Comparison of ENCODE assay signal across 12 cellular contexts in genomic region chr1:29500651-29501050, GRCh38.
"Had no signal": no experiment of that assay in that cellular context is flagged by ENCODE, and none has a peak within 500 bp of the region (broad histone marks: within the 10 kb centered on the region; RNA-seq: fewer than 3 reads in every experiment).

No MANE protein-coding gene starts in this region.

- H3K4me3 Mint-ChIP-seq: activated CD4-positive, alpha-beta T cell treated with anti-CD3 and anti-CD28 coated beads, Interleukin-2, amount 10 ng/mL, durations not matched to agents 7 days and 5 days; activated T-cell treated with anti-CD3 and anti-CD28 coated beads, Interleukin-2, amount 50 U/mL, for 24 hours; nephron progenitor cell; stimulated activated effector memory CD8-positive, alpha-beta T cell treated with anti-CD3 and anti-CD28 coated beads, Interleukin-12 subunit alpha, Interleukin-12 subunit beta, amount 100 ng/mL, for 72 hours; T-helper 2 cell treated with Interferon-gamma antibody and Interleukin-4, amounts not matched to agents 5 μg/mL and 100 μg/mL, for 36 hours had no signal

- H3K27ac Mint-ChIP-seq: activated CD4-positive, alpha-beta T cell treated with anti-CD3 and anti-CD28 coated beads, Interleukin-2, amount 10 ng/mL, durations not matched to agents 7 days and 5 days; activated naive CD4-positive, alpha-beta T cell treated with anti-CD3 and anti-CD28 coated beads, Interleukin-2, amount 50 U/mL, for 72 hours; activated T-cell treated with anti-CD3 and anti-CD28 coated beads, Interleukin-2, amount 50 U/mL, for 24 hours; nephron progenitor cell; stimulated activated effector memory CD8-positive, alpha-beta T cell treated with anti-CD3 and anti-CD28 coated beads, Interleukin-12 subunit alpha, Interleukin-12 subunit beta, amount 100 ng/mL, for 72 hours; T-helper 2 cell treated with Interferon-gamma antibody and Interleukin-4, amounts not matched to agents 5 μg/mL and 100 μg/mL, for 36 hours had no signal

- H3K4me2 ChIP-seq: hepatocyte had no signal

- DNase-seq: activated CD4-positive, alpha-beta T cell treated with anti-CD3 and anti-CD28 coated beads, Interleukin-2, amount 10 ng/mL, durations not matched to agents 7 days and 5 days; activated gamma-delta T cell; activated T-cell treated with anti-CD3 and anti-CD28 coated beads, Interleukin-2, amount 50 U/mL, for 24 hours; caudate nucleus; effector CD4-positive, alpha-beta T cell; nephron progenitor cell had no signal

- H3K79me2 ChIP-seq: hepatocyte had no signal

- H3K27me3 ChIP-seq: hepatocyte had no signal

- ATAC-seq: activated naive CD4-positive, alpha-beta T cell treated with anti-CD3 and anti-CD28 coated beads, Interleukin-2, amount 50 U/mL, for 72 hours had no signal

- H3K9me3 Mint-ChIP-seq: activated CD4-positive, alpha-beta T cell treated with anti-CD3 and anti-CD28 coated beads, Interleukin-2, amount 10 ng/mL, durations not matched to agents 7 days and 5 days; activated T-cell treated with anti-CD3 and anti-CD28 coated beads, Interleukin-2, amount 50 U/mL, for 24 hours; stimulated activated effector memory CD8-positive, alpha-beta T cell treated with anti-CD3 and anti-CD28 coated beads, Interleukin-12 subunit alpha, Interleukin-12 subunit beta, amount 100 ng/mL, for 72 hours; T-helper 2 cell treated with Interferon-gamma antibody and Interleukin-4, amounts not matched to agents 5 μg/mL and 100 μg/mL, for 36 hours had no signal

- H2AFZ ChIP-seq: hepatocyte had no signal

- H3K36me3 Mint-ChIP-seq: stimulated activated effector memory CD8-positive, alpha-beta T cell treated with anti-CD3 and anti-CD28 coated beads, Interleukin-12 subunit alpha, Interleukin-12 subunit beta, amount 100 ng/mL, for 72 hours had no signal

- H3K27ac ChIP-seq: esophagus muscularis mucosa, hepatocyte had no signal

- FAIRE-seq: colon had no signal

- H3K4me1 Mint-ChIP-seq: activated CD4-positive, alpha-beta T cell treated with anti-CD3 and anti-CD28 coated beads, Interleukin-2, amount 10 ng/mL, durations not matched to agents 7 days and 5 days; stimulated activated effector memory CD8-positive, alpha-beta T cell treated with anti-CD3 and anti-CD28 coated beads, Interleukin-12 subunit alpha, Interleukin-12 subunit beta, amount 100 ng/mL, for 72 hours had no signal

- H3K36me3 ChIP-seq: esophagus muscularis mucosa had no signal

- H3K4me3 ChIP-seq: esophagus muscularis mucosa, hepatocyte had no signal
